21 cellular contexts compared by ENCODE assay signal in the genomic region with DNA sequence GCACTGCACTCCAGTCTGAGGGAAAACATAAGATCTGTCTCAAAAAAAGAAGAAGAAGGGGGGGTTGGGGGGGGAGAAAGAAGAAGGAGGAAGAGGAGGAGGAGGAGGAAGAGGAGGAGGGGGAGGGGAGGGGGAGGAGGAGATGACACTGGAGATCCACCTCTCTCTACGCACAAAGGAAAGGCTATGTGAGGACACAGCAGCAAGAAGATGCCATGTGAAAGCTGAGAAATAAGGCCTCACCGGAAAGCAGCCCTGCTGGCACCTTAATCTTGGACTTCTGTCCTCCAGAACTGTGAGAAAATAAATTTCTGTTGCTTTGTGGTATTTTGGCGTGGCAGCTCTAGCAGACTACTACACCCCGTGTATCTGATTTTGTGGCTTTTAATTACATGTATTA.
"Had no signal": no experiment of that assay in that cellular context is flagged by ENCODE, and none has a peak within 500 bp of the region (broad histone marks: within the 10 kb centered on the region; RNA-seq: fewer than 3 reads in every experiment).

No MANE protein-coding gene starts in this region.

- H3K36me3 Mint-ChIP-seq: type B pancreatic cell had no signal

- H3K27me3 ChIP-seq: heart left ventricle, neutrophil, right atrium auricular region, suprapubic skin, thyroid gland, uterus had no signal

- H3K27ac Mint-ChIP-seq: type B pancreatic cell had no signal

- H3K4me3 ChIP-seq: heart left ventricle, mucosa of descending colon, right atrium auricular region, suprapubic skin, thyroid gland, uterus had no signal

- ATAC-seq: esophagus mucosa; heart left ventricle; left lobe of liver; mucosa of descending colon; naive thymus-derived CD8-positive, alpha-beta T cell; stimulated activated naive CD8-positive, alpha-beta T cell treated with anti-CD3 and anti-CD28 coated beads, Interleukin-15, Interleukin-2, amounts not matched to agents 100 U/mL and 50 U/mL, for 24 hours had no signal

- H3K4me1 Mint-ChIP-seq: naive thymus-derived CD8-positive, alpha-beta T cell had no signal

- H3K4me1 ChIP-seq: right atrium auricular region, suprapubic skin, thyroid gland, uterus had no signal

- H3K9me3 ChIP-seq: mucosa of descending colon, neutrophil, right atrium auricular region, suprapubic skin, thyroid gland, uterus had no signal

- H3K36me3 ChIP-seq: heart left ventricle, neutrophil, right atrium auricular region, suprapubic skin, thyroid gland, uterus had no signal

- H3K27ac ChIP-seq: heart left ventricle, neutrophil, right atrium auricular region, suprapubic skin, thyroid gland, uterus had no signal

- H3K4me3 Mint-ChIP-seq: naive thymus-derived CD8-positive, alpha-beta T cell; type B pancreatic cell had no signal

- DNase-seq: effector memory CD4-positive, alpha-beta T cell; heart left ventricle; hippocampal formation; kidney glomerular epithelial cell; mammary epithelial cell; mucosa of descending colon; naive thymus-derived CD8-positive, alpha-beta T cell; posterior cingulate gyrus; small intestine; stimulated activated CD4-positive, alpha-beta T cell treated with anti-CD3 and anti-CD28 coated beads, Interleukin-12 subunit alpha, Interleukin-12 subunit beta, amount 100 ng/mL, for 4 hours; stimulated activated naive CD8-positive, alpha-beta T cell treated with anti-CD3 and anti-CD28 coated beads, Interleukin-15, Interleukin-2, amounts not matched to agents 100 U/mL and 50 U/mL, for 24 hours; thyroid gland; uterus had no signal

- H3K9me3 Mint-ChIP-seq: type B pancreatic cell had no signal

- FAIRE-seq: endometrium, frontal cortex, small intestine had no signal
